ENCODE assay signal across 24 cellular contexts in the genomic region with DNA sequence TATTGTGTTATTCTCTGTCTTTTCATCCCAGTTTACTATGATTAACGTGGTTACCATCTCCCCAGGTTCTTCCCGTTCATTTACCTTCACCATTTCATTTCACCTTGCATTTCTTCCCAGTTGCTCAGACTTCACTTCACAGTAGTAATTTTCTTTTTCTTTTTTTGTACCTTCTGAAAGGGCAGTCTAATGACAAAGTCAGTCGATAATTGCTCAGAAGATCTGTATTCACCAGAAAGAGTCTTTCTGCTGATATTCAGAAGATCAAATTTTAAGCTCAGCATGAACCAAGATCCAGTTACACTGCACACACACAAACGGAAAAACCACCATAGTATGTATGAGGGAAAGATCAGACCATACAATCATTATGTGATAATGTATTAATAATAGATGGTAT.
"Had no signal": no experiment of that assay in that cellular context is flagged by ENCODE, and none has a peak within 500 bp of the region (broad histone marks: within the 10 kb centered on the region; RNA-seq: fewer than 3 reads in every experiment).

No MANE protein-coding gene starts in this region.

- H3K36me3 ChIP-seq: left ventricle myocardium inferior, neural progenitor cell, neutrophil, right atrium auricular region, right lobe of liver, stomach, thyroid gland, transverse colon, upper lobe of left lung, vagina had no signal

- H3K79me2 ChIP-seq: hepatocyte had no signal

- H3K27ac Mint-ChIP-seq: mesothelial cell of epicardium; natural killer cell; nephron progenitor cell; neural progenitor cell; progenitor cell of endocrine pancreas; stimulated activated effector memory CD8-positive, alpha-beta T cell treated with anti-CD3 and anti-CD28 coated beads, Interleukin-12 subunit alpha, Interleukin-12 subunit beta, amount 100 ng/mL, for 72 hours had no signal

- H3K4me1 ChIP-seq: left ventricle myocardium inferior, neural progenitor cell, right atrium auricular region, testis, transverse colon, upper lobe of left lung, vagina had no signal

- H3K4me2 ChIP-seq: hepatocyte, neural progenitor cell had no signal

- H3K9me3 ChIP-seq: left ventricle myocardium inferior, neutrophil, right atrium auricular region, right lobe of liver, stomach, testis, thyroid gland, transverse colon, upper lobe of left lung, vagina had no signal

- H3K27me3 Mint-ChIP-seq: naive B cell, progenitor cell of endocrine pancreas had no signal

- H3K4me3 Mint-ChIP-seq: mesothelial cell of epicardium; naive B cell; natural killer cell; nephron progenitor cell; neural progenitor cell; stimulated activated effector memory CD8-positive, alpha-beta T cell treated with anti-CD3 and anti-CD28 coated beads, Interleukin-12 subunit alpha, Interleukin-12 subunit beta, amount 100 ng/mL, for 72 hours had no signal

- H3K9me3 Mint-ChIP-seq: mesothelial cell of epicardium; natural killer cell; nephron progenitor cell; neural progenitor cell; stimulated activated effector memory CD8-positive, alpha-beta T cell treated with anti-CD3 and anti-CD28 coated beads, Interleukin-12 subunit alpha, Interleukin-12 subunit beta, amount 100 ng/mL, for 72 hours had no signal

- H3K36me3 Mint-ChIP-seq: mesothelial cell of epicardium; naive B cell; natural killer cell; neural progenitor cell; stimulated activated effector memory CD8-positive, alpha-beta T cell treated with anti-CD3 and anti-CD28 coated beads, Interleukin-12 subunit alpha, Interleukin-12 subunit beta, amount 100 ng/mL, for 72 hours had no signal

- H3K9ac ChIP-seq: neural progenitor cell had no signal

- ATAC-seq: natural killer cell; right lobe of liver; stimulated activated effector memory CD8-positive, alpha-beta T cell treated with anti-CD3 and anti-CD28 coated beads, Interleukin-12 subunit alpha, Interleukin-12 subunit beta, amount 100 ng/mL, for 72 hours had no signal

- H3K27me3 ChIP-seq: hepatocyte, neural progenitor cell, neutrophil, right atrium auricular region, right lobe of liver, stomach, testis, thyroid gland, transverse colon, upper lobe of left lung, vagina had no signal

- DNase-seq: islet precursor cell; left ventricle myocardium inferior; mesendoderm; naive B cell; natural killer cell; nephron progenitor cell; occipital lobe; right lobe of liver; stimulated activated CD4-positive, alpha-beta T cell treated with anti-CD3 and anti-CD28 coated beads, Interleukin-4, amount 100 ng/mL, for 24 hours; stimulated activated naive CD4-positive, alpha-beta T cell; stomach; thyroid gland; transverse colon had no signal

- H3K4me3 ChIP-seq: hepatocyte, left ventricle myocardium inferior, lung, neural progenitor cell, right atrium auricular region, right lobe of liver, stomach, testis, thyroid gland, transverse colon, upper lobe of left lung, vagina had no signal

- H3K27ac ChIP-seq: hepatocyte, left ventricle myocardium inferior, neural progenitor cell, neutrophil, right atrium auricular region, right lobe of liver, stomach, testis, thyroid gland, transverse colon, upper lobe of left lung, vagina had no signal

- H2AFZ ChIP-seq: hepatocyte, neural progenitor cell had no signal

- H3K4me1 Mint-ChIP-seq: naive B cell; natural killer cell; neural progenitor cell; stimulated activated effector memory CD8-positive, alpha-beta T cell treated with anti-CD3 and anti-CD28 coated beads, Interleukin-12 subunit alpha, Interleukin-12 subunit beta, amount 100 ng/mL, for 72 hours had no signal
